ENCODE assay signal across 1 cellular context in the genomic region with DNA sequence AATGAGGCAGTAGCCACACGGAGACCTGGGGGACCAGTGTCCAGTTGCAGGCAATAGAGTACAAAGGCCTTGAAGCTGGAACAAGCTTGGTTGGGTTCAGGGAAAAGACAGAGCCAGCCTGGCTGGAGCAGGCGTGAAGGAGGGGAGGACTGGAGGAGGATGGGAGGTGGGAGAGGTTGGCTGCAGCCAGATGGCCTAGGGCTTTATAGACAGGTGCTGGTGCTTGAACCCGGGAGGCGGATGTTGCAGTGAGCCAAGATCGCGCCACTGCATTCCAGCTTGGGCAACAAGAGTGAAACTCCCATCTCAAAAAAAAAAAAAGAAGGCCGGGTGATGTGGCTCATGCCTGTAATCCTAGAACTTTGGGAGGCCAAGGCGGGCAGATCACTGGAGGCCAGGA.
TF ChIP-seq lines count a peak whose summit lies in the region.

No MANE protein-coding gene starts in this region.

TF ChIP-seq in K562, 482 proteins besides CTCF, POLR2A, EP300 and RAD21:
- TF ChIP-seq SMARCA5 (IDR thresholded peaks at IDR 0.05) (no peak), SRSF7 (optimal IDR thresholded peaks at IDR 0.05; ENCODE audit: low read depth, low read length) (no peak), FOXA3 (CRISPR knock-in tag; conservative IDR thresholded peaks at IDR 0.05 in 1 of 2, IDR thresholded peaks at IDR 0.05 in 1 of 2) (no peak), YBX1 (IDR thresholded peaks at IDR 0.05) (no peak), EP400 (IDR thresholded peaks at IDR 0.05) (no peak), CBFA2T3 (IDR thresholded peaks at IDR 0.05) (no peak), ETS2 (tag; IDR thresholded peaks at IDR 0.05; ENCODE audit: borderline replicate concordance, poor library complexity, severe bottlenecking) (no peak), ZNF174 (CRISPR knock-in tag; IDR thresholded peaks at IDR 0.05) (no peak), ESRRB (CRISPR knock-in tag; IDR thresholded peaks at IDR 0.05; ENCODE audit: borderline replicate concordance) (no peak), RBM22 (IDR thresholded peaks at IDR 0.05; ENCODE audit: low read depth, low read length, poor library complexity, severe bottlenecking) (no peak), ZNF75A (CRISPR knock-in tag; IDR thresholded peaks at IDR 0.05) (no peak), ZNF707 (CRISPR knock-in tag; conservative IDR thresholded peaks at IDR 0.05) (no peak), ZNF507 (tag; conservative IDR thresholded peaks at IDR 0.05) (no peak), ZNF79 (CRISPR knock-in tag; IDR thresholded peaks at IDR 0.05; ENCODE audit: low read depth) (no peak), JUND (IDR thresholded peaks at IDR 0.05; ENCODE audit: borderline replicate concordance, low read depth, low read length) (no peak), JUND (tag; IDR thresholded peaks at IDR 0.05; ENCODE audit: borderline replicate concordance, low read depth, low read length) (no peak), ZNF445 (CRISPR knock-in tag; IDR thresholded peaks at IDR 0.05; ENCODE audit: low read depth) (no peak), ZNF311 (CRISPR knock-in tag; IDR thresholded peaks at IDR 0.05) (no peak)
- TF ChIP-seq, protein P1, sequence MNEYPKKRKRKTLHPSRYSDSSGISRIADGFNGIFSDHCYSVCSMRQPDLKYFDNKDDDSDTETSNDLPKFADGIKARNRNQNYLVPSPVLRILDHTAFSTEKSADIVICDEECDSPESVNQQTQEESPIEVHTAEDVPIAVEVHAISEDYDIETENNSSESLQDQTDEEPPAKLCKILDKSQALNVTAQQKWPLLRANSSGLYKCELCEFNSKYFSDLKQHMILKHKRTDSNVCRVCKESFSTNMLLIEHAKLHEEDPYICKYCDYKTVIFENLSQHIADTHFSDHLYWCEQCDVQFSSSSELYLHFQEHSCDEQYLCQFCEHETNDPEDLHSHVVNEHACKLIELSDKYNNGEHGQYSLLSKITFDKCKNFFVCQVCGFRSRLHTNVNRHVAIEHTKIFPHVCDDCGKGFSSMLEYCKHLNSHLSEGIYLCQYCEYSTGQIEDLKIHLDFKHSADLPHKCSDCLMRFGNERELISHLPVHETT (CRISPR knock-in tag; conservative IDR thresholded peaks at IDR 0.05 in 1 of 2, IDR thresholded peaks at IDR 0.05 in 1 of 2), result no peak
- TF ChIP-seq, protein P2, sequence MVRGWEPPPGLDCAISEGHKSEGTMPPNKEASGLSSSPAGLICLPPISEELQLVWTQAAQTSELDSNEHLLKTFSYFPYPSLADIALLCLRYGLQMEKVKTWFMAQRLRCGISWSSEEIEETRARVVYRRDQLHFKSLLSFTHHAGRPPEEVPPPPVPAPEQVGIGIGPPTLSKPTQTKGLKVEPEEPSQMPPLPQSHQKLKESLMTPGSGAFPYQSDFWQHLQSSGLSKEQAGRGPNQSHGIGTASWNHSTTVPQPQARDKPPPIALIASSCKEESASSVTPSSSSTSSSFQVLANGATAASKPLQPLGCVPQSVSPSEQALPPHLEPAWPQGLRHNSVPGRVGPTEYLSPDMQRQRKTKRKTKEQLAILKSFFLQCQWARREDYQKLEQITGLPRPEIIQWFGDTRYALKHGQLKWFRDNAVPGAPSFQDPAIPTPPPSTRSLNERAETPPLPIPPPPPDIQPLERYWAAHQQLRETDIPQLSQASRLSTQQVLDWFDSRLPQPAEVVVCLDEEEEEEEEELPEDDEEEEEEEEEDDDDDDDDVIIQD (CRISPR knock-in tag; IDR thresholded peaks at IDR 0.05), result no peak
- TF ChIP-seq, protein P3, sequence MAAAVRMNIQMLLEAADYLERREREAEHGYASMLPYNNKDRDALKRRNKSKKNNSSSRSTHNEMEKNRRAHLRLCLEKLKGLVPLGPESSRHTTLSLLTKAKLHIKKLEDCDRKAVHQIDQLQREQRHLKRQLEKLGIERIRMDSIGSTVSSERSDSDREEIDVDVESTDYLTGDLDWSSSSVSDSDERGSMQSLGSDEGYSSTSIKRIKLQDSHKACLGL (CRISPR knock-in tag; IDR thresholded peaks at IDR 0.05; ENCODE audit: borderline replicate concordance, poor library complexity, severe bottlenecking), result no peak
